In genomic region chr2:198994678-198995077, GRCh38 we compare ENCODE assay signal across 29 cellular contexts.
DNase-seq lines count a peak whose midpoint lies in the region; ATAC-seq, FAIRE-seq and TF ChIP-seq lines count a peak whose summit lies in the region.
"Had no signal": no experiment of that assay in that cellular context is flagged by ENCODE, and none has a peak within 500 bp of the region (broad histone marks: within the 10 kb centered on the region; RNA-seq: fewer than 3 reads in every experiment).

No MANE protein-coding gene starts in this region.

- intact Hi-C loops in HepG2 (cut with micrococcal nuclease; ENCODE audit: unreplicated experiment) = no loop called here
- intact Hi-C loops in right lobe of liver (cut with DNase I) = no loop called here

- peaks cover 42% of the 10 kb centered on the region for H3K9me3 ChIP-seq in HepG2 (ENCODE audit: low read length)
- H3K9me3 ChIP-seq in right lobe of liver = no peaks in the 10 kb centered on the region
- H3K9me3 ChIP-seq: A549, BE2C, Caco-2 had no signal

- in situ Hi-C loops in HepG2 (cut with HindIII; ENCODE audit: extremely low pct_ligation_motif_present, low pct_unique_long_range_greater_than_20kb) = no loop called here

- no peak for TF ChIP-seq POLR2A in HepG2 (IDR thresholded peaks at IDR 0.05; ENCODE audit: insufficient read depth in 1 of 2, low read depth in 2 of 2, low read length in 2 of 2)
- no peak for TF ChIP-seq POLR2A in right lobe of liver (IDR thresholded peaks at IDR 0.05)

- 6% methylated on average over 1 of the region's 1 CpG for WGBS in HepG2 (ENCODE audit: low lambda C conversion rate)
- 40% methylated on average over 1 of the region's 1 CpG for WGBS in right lobe of liver (ENCODE audit: insufficient coverage, low coverage, low lambda C conversion rate, missing lambda C conversion rate)

- TF ChIP-seq EP300 in HepG2 (IDR thresholded peaks at IDR 0.05; ENCODE audit: low read depth in 2 of 2, low read length in 2 of 2) = no peak
- no peak for TF ChIP-seq EP300 in HepG2 (CRISPR knock-in tag; IDR thresholded peaks at IDR 0.05; ENCODE audit: borderline replicate concordance)

- no peak overlapping the region for H3K4me2 ChIP-seq in HepG2 (ENCODE audit: low read depth, low read length)
- H3K4me2 ChIP-seq: A549; BLaER1; BLaER1 treated with 17β-estradiol and CSF1 and Interleukin-3, amounts not matched to agents 10 nM and 100 nM had no signal

- no peak for FAIRE-seq in HepG2 (lab: Jason Lieb, UNC)
- FAIRE-seq: A204.1, A549, D721Med had no signal

- no peaks in the 10 kb centered on the region for H4K20me1 ChIP-seq in HepG2 (ENCODE audit: insufficient read depth, low read length)
- H4K20me1 ChIP-seq: BLaER1; BLaER1 treated with 17β-estradiol and CSF1 and Interleukin-3, amounts not matched to agents 10 nM and 100 nM had no signal

- TF ChIP-seq RAD21 in HepG2 (CRISPR knock-in tag; IDR thresholded peaks at IDR 0.05) = no peak

- H3K27me3 ChIP-seq in HepG2 (ENCODE audit: control insufficient read depth in 1 of 2, insufficient read depth in 2 of 2, low read length in 2 of 2) (no peaks in the 10 kb centered on the region), right lobe of liver (no peaks in the 10 kb centered on the region)
- H3K27me3 ChIP-seq: BE2C; BLaER1; BLaER1 treated with 17β-estradiol and CSF1 and Interleukin-3, amounts not matched to agents 10 nM and 100 nM had no signal

- no TSS peak for BruUV-seq in HepG2 (replicated peaks; lab: Mats Ljungman, UMichigan)

- H3K79me2 ChIP-seq in HepG2 (ENCODE audit: insufficient read depth, low read length) = no peaks in the 10 kb centered on the region

- no peak for DNase-seq in HepG2 (ENCODE audit: low spot score)
- DNase-seq in right lobe of liver = no peak
- DNase-seq: 8988T; ACHN; AML-193; BE2C; C1 segment of cervical spinal cord; Caco-2; Calu3; CD4-positive, alpha-beta memory T cell; CD4-positive, alpha-beta T cell; CD4-positive, CD25-positive, alpha-beta regulatory T cell; CD8-positive, alpha-beta memory T cell; CD8-positive, alpha-beta T cell; COR-L47; DMS 273 treated with DMSO at 0.1 percent for 48 hours; DMS153; DMS53; DMS79; DMS79 treated with DMSO at 0.1 percent for 48 hours; DND-41; EL had no signal

- CTCF ChIA-PET in HepG2 (lab: Yijun Ruan, JAX; ENCODE audit: low intra/inter-chr PET ratio, low total read pairs) = no interaction called here

- H3K36me3 ChIP-seq in HepG2 (replicated peaks in 1 of 2; ENCODE audit: control insufficient read depth in 1 of 2, insufficient read depth in 2 of 2, low read length in 2 of 2) (no peaks in the 10 kb centered on the region), right lobe of liver (no peaks in the 10 kb centered on the region)
- H3K36me3 ChIP-seq: BE2C; BLaER1; BLaER1 treated with 17β-estradiol and CSF1 and Interleukin-3, amounts not matched to agents 10 nM and 100 nM had no signal

- H3K27ac ChIP-seq in HepG2 (ENCODE audit: extremely low read length, insufficient read depth, low read length) = no peak overlapping the region
- no peak overlapping the region for H3K27ac ChIP-seq in right lobe of liver
- H3K27ac ChIP-seq: 22Rv1; A549; BLaER1; BLaER1 treated with 17β-estradiol and CSF1 and Interleukin-3, amounts not matched to agents 10 nM and 100 nM; C4-2B had no signal

- H3K9ac ChIP-seq in HepG2 (ENCODE audit: insufficient read depth, low read depth, low read length) = no peak overlapping the region
- H3K9ac ChIP-seq: BLaER1; BLaER1 treated with 17β-estradiol and CSF1 and Interleukin-3, amounts not matched to agents 10 nM and 100 nM had no signal

- no peak overlapping the region for H2AFZ ChIP-seq in HepG2 (ENCODE audit: low read length)

- no peak for TF ChIP-seq CTCF in HepG2 (CRISPR knock-in tag; IDR thresholded peaks at IDR 0.05)
- TF ChIP-seq CTCF in right lobe of liver (IDR thresholded peaks at IDR 0.05) = no peak

- POLR2A ChIA-PET in HepG2 (lab: Yijun Ruan, JAX) = no interaction called here

- H3K4me3 ChIP-seq in HepG2 (replicated peaks in 1 of 3; ENCODE audit: insufficient read depth in 1 of 3, low read depth in 2 of 3, low read length in 3 of 3) = no peak overlapping the region
- no peak overlapping the region for H3K4me3 ChIP-seq in right lobe of liver
- H3K4me3 ChIP-seq: A549; BLaER1; BLaER1 treated with 17β-estradiol and CSF1 and Interleukin-3, amounts not matched to agents 10 nM and 100 nM had no signal

- H3K4me1 ChIP-seq in HepG2 (ENCODE audit: insufficient read depth, low read length) = no peaks in the 10 kb centered on the region
- H3K4me1 ChIP-seq in right lobe of liver = no peaks in the 10 kb centered on the region
- H3K4me1 ChIP-seq: A549; BE2C; BLaER1; BLaER1 treated with 17β-estradiol and CSF1 and Interleukin-3, amounts not matched to agents 10 nM and 100 nM; Caco-2 had no signal

- ATAC-seq in HepG2 (no peak), right lobe of liver (no peak)
- ATAC-seq: A549; CD8-positive, alpha-beta T cell had no signal

TF ChIP-seq in HepG2, 621 proteins besides CTCF, POLR2A, EP300 and RAD21:
- TF ChIP-seq ZNF660 (CRISPR knock-in tag; IDR thresholded peaks at IDR 0.05; ENCODE audit: borderline replicate concordance, low read depth) (no peak), HNRNPK (IDR thresholded peaks at IDR 0.05; ENCODE audit: low read depth, low read length, poor library complexity, severe bottlenecking) (peak; percentile 94), ZNF788 (CRISPR knock-in tag; IDR thresholded peaks at IDR 0.05; ENCODE audit: borderline replicate concordance) (no peak), ZNF251 (CRISPR knock-in tag; IDR thresholded peaks at IDR 0.05) (no peak), NFIC (IDR thresholded peaks at IDR 0.05; ENCODE audit: low read length) (no peak), ZHX1 (CRISPR knock-in tag; IDR thresholded peaks at IDR 0.05; ENCODE audit: low read depth) (no peak), ZNF777 (CRISPR knock-in tag; IDR thresholded peaks at IDR 0.05) (no peak), PCBP1 (IDR thresholded peaks at IDR 0.05; ENCODE audit: borderline replicate concordance, low read depth, low read length) (0 out of 2 replicates have a peak, but pooled peaks have one; percentile 53), IRF1 (CRISPR knock-in tag; IDR thresholded peaks at IDR 0.05; ENCODE audit: low read depth) (no peak), PATZ1 (CRISPR knock-in tag; IDR thresholded peaks at IDR 0.05) (no peak)
TF ChIP-seq in HepG2: peak in this region for 2.
